ENCODE assay signal across 22 cellular contexts in the genomic region with DNA sequence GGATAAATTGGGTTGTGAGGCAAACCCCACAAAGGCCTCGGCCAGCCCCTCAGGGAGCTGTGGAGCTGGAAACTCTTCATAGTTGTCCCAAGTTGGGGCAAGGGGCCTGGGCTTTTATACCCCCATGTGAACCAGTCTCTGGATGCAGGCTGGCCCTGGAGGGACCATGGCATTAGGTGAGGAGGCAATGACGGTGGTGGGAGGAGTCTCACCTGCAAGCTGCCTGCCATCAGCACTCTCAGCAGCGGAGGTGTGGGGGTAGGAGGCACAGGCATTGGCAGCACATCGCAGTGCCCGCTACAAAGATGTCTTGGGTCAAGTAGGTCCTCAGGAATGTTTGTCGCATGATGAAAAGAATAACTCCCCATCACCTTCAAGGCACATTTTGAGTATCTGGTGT.
"Had no signal": no experiment of that assay in that cellular context is flagged by ENCODE, and none has a peak within 500 bp of the region (broad histone marks: within the 10 kb centered on the region; RNA-seq: fewer than 3 reads in every experiment).

No MANE protein-coding gene starts in this region.

- H3K4me2 ChIP-seq: hepatocyte, neural progenitor cell had no signal

- H3K9ac ChIP-seq: neural progenitor cell had no signal

- H2AFZ ChIP-seq: hepatocyte, neural progenitor cell had no signal

- H3K36me3 ChIP-seq: breast epithelium, gastrocnemius medialis, neural progenitor cell, tibial nerve had no signal

- DNase-seq: activated CD4-positive, alpha-beta T cell treated with anti-CD3 and anti-CD28 coated beads for 36 hours; activated CD4-positive, CD25-positive, alpha-beta regulatory T cell; activated naive CD4-positive, alpha-beta T cell treated with anti-CD3 and anti-CD28 coated beads for 36 hours; activated naive CD8-positive, alpha-beta T cell treated with anti-CD3 and anti-CD28 coated beads, Interleukin-2, amount 10 ng/mL, durations not matched to agents 7 days and 5 days; activated T-cell treated with anti-CD3 and anti-CD28 coated beads for 4 hours; activated T-cell treated with anti-CD3 and anti-CD28 coated beads, Interleukin-2, amount 50 U/mL, for 72 hours; amniotic stem cell; central memory CD4-positive, alpha-beta T cell; effector CD8-positive, alpha-beta T cell; gastrocnemius medialis; left cardiac atrium; mammary epithelial cell; naive B cell; stimulated activated CD4-positive, alpha-beta T cell treated with anti-CD3 and anti-CD28 coated beads, Interleukin-2, amount 100 ng/mL, for 48 hours; stimulated activated naive CD4-positive, alpha-beta T cell treated with Interleukin-2 at 50 U/mL for 16 hours; T-cell had no signal

- H3K4me3 ChIP-seq: breast epithelium, gastrocnemius medialis, hepatocyte, neural progenitor cell, tibial nerve had no signal

- H3K36me3 Mint-ChIP-seq: activated naive CD8-positive, alpha-beta T cell treated with anti-CD3 and anti-CD28 coated beads, Interleukin-2, amount 10 ng/mL, durations not matched to agents 7 days and 5 days; mesothelial cell of epicardium; naive B cell; neural progenitor cell; T-cell had no signal

- H3K9me3 ChIP-seq: breast epithelium, gastrocnemius medialis, tibial nerve had no signal

- H3K27me3 Mint-ChIP-seq: activated CD4-positive, alpha-beta T cell treated with anti-CD3 and anti-CD28 coated beads for 36 hours had no signal

- H3K27ac ChIP-seq: breast epithelium, gastrocnemius medialis, hepatocyte, neural progenitor cell had no signal

- H3K79me2 ChIP-seq: hepatocyte had no signal

- ATAC-seq: activated CD4-positive, alpha-beta T cell treated with anti-CD3 and anti-CD28 coated beads for 36 hours; activated T-cell treated with anti-CD3 and anti-CD28 coated beads, Interleukin-2, amount 50 U/mL, for 72 hours; gastrocnemius medialis; T-cell had no signal

- H3K4me3 Mint-ChIP-seq: activated CD4-positive, alpha-beta T cell treated with anti-CD3 and anti-CD28 coated beads for 36 hours; activated naive CD4-positive, alpha-beta T cell treated with anti-CD3 and anti-CD28 coated beads for 36 hours; activated naive CD8-positive, alpha-beta T cell treated with anti-CD3 and anti-CD28 coated beads, Interleukin-2, amount 10 ng/mL, durations not matched to agents 7 days and 5 days; activated T-cell treated with anti-CD3 and anti-CD28 coated beads, Interleukin-2, amount 50 U/mL, for 72 hours; mesothelial cell of epicardium; naive B cell; neural progenitor cell; T-cell; T-helper 2 cell treated with Interferon-gamma antibody and Interleukin-4, amounts not matched to agents 5 μg/mL and 100 μg/mL, for 36 hours had no signal

- H3K27me3 ChIP-seq: breast epithelium, gastrocnemius medialis, hepatocyte, tibial nerve had no signal

- H3K27ac Mint-ChIP-seq: activated CD4-positive, alpha-beta T cell treated with anti-CD3 and anti-CD28 coated beads for 36 hours; activated naive CD4-positive, alpha-beta T cell treated with anti-CD3 and anti-CD28 coated beads for 36 hours; activated naive CD8-positive, alpha-beta T cell treated with anti-CD3 and anti-CD28 coated beads, Interleukin-2, amount 10 ng/mL, durations not matched to agents 7 days and 5 days; activated T-cell treated with anti-CD3 and anti-CD28 coated beads, Interleukin-2, amount 50 U/mL, for 72 hours; neural progenitor cell; T-cell; T-helper 2 cell treated with Interferon-gamma antibody and Interleukin-4, amounts not matched to agents 5 μg/mL and 100 μg/mL, for 36 hours had no signal

- H3K9me3 Mint-ChIP-seq: activated naive CD4-positive, alpha-beta T cell treated with anti-CD3 and anti-CD28 coated beads for 36 hours; activated naive CD8-positive, alpha-beta T cell treated with anti-CD3 and anti-CD28 coated beads, Interleukin-2, amount 10 ng/mL, durations not matched to agents 7 days and 5 days; activated T-cell treated with anti-CD3 and anti-CD28 coated beads, Interleukin-2, amount 50 U/mL, for 72 hours; mesothelial cell of epicardium; naive B cell; neural progenitor cell; T-cell; T-helper 2 cell treated with Interferon-gamma antibody and Interleukin-4, amounts not matched to agents 5 μg/mL and 100 μg/mL, for 36 hours had no signal
